Comparison of ENCODE assay signal across 1 cellular context in the genomic region with DNA sequence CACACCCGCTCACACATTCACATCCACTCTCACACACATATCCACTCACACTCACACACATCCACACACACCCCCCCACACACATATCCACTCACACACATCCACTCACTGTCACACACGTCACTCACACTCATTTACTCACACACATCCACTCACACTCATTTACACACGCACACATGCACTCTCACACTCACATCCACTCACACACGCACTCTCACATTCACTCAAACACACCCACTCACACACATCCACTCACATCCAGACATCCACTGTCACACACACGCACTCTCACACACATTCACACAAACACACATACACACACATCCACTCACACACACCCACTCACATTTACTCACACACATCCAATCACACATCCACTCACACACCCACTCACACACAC.
TF ChIP-seq lines count a peak whose summit lies in the region.

No MANE protein-coding gene starts in this region.

TF ChIP-seq in K562, 482 proteins besides CTCF, POLR2A, EP300 and RAD21:
- TF ChIP-seq, protein P1, sequence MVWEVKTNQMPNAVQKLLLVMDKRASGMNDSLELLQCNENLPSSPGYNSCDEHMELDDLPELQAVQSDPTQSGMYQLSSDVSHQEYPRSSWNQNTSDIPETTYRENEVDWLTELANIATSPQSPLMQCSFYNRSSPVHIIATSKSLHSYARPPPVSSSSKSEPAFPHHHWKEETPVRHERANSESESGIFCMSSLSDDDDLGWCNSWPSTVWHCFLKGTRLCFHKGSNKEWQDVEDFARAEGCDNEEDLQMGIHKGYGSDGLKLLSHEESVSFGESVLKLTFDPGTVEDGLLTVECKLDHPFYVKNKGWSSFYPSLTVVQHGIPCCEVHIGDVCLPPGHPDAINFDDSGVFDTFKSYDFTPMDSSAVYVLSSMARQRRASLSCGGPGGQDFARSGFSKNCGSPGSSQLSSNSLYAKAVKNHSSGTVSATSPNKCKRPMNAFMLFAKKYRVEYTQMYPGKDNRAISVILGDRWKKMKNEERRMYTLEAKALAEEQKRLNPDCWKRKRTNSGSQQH (CRISPR knock-in tag; IDR thresholded peaks at IDR 0.05): 0 out of 2 replicates have a peak, but pooled peaks have one; percentile 30
- TF ChIP-seq OTX1 (CRISPR knock-in tag; IDR thresholded peaks at IDR 0.05): 0 out of 2 replicates have a peak, but pooled peaks have one; percentile 37
- TF ChIP-seq, protein P2, sequence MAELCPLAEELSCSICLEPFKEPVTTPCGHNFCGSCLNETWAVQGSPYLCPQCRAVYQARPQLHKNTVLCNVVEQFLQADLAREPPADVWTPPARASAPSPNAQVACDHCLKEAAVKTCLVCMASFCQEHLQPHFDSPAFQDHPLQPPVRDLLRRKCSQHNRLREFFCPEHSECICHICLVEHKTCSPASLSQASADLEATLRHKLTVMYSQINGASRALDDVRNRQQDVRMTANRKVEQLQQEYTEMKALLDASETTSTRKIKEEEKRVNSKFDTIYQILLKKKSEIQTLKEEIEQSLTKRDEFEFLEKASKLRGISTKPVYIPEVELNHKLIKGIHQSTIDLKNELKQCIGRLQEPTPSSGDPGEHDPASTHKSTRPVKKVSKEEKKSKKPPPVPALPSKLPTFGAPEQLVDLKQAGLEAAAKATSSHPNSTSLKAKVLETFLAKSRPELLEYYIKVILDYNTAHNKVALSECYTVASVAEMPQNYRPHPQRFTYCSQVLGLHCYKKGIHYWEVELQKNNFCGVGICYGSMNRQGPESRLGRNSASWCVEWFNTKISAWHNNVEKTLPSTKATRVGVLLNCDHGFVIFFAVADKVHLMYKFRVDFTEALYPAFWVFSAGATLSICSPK (IDR thresholded peaks at IDR 0.05; ENCODE audit: borderline replicate concordance): no peak
- TF ChIP-seq, protein P3, sequence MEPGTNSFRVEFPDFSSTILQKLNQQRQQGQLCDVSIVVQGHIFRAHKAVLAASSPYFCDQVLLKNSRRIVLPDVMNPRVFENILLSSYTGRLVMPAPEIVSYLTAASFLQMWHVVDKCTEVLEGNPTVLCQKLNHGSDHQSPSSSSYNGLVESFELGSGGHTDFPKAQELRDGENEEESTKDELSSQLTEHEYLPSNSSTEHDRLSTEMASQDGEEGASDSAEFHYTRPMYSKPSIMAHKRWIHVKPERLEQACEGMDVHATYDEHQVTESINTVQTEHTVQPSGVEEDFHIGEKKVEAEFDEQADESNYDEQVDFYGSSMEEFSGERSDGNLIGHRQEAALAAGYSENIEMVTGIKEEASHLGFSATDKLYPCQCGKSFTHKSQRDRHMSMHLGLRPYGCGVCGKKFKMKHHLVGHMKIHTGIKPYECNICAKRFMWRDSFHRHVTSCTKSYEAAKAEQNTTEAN (CRISPR knock-in tag; IDR thresholded peaks at IDR 0.05): peak; percentile 98
TF ChIP-seq in K562: peak in this region for 3.
